19 cellular contexts compared by ENCODE assay signal in genomic region chr16:81468269-81468902, GRCh38. TPM values are rescaled to one million over a fixed set of nuclear protein-coding genes. Genes with fewer than 3 reads are reported as not detected.
DNase-seq lines count a peak whose midpoint lies in the region; ATAC-seq and TF ChIP-seq lines count a peak whose summit lies in the region.
"Had no signal": no experiment of that assay in that cellular context is flagged by ENCODE, and none has a peak within 500 bp of the region (broad histone marks: within the 10 kb centered on the region; RNA-seq: fewer than 3 reads in every experiment).

No MANE protein-coding gene starts in this region.

- H3K4me3 ChIP-seq in KMS-11 (IDR thresholded peaks at IDR 0.05; ENCODE audit: insufficient read depth, low read depth, low read length) (no peak overlapping the region), trophoblast cell (ENCODE audit: low read depth, low read length) (no peak overlapping the region), Karpas-422 (ENCODE audit: low read length) (no peak overlapping the region)
- H3K4me3 ChIP-seq: body of pancreas, dorsolateral prefrontal cortex, heart left ventricle had no signal

- H3K23ac ChIP-seq in trophoblast cell (ENCODE audit: low read length): no peak overlapping the region

- H3K79me1 ChIP-seq in trophoblast cell (ENCODE audit: low read length): no peaks in the 10 kb centered on the region

- H3K9me2 ChIP-seq in Karpas-422 (replicated peaks; ENCODE audit: insufficient read depth, low read length): no peaks in the 10 kb centered on the region

- peak overlapping the region; percentile 37; the same call in 1 of the 2 replicates for H3K27ac ChIP-seq in KMS-11
- H3K27ac ChIP-seq in trophoblast cell (ENCODE audit: low read depth, low read length): no peak overlapping the region
- H3K27ac ChIP-seq in Karpas-422 (ENCODE audit: low read length): no peak overlapping the region

- H3K4me1 ChIP-seq in KMS-11 (ENCODE audit: low read depth, poor library complexity, severe bottlenecking): peaks cover 67% of the 10 kb centered on the region
- peaks cover 0 to 7% of the 10 kb centered on the region in 2 experiments for H3K4me1 ChIP-seq in trophoblast cell (ENCODE audit: control insufficient read depth in 1 of 2, insufficient read depth in 2 of 2, low read length in 2 of 2)
- H3K4me1 ChIP-seq in Karpas-422 (ENCODE audit: low read length): peaks cover 20% of the 10 kb centered on the region

- H4K20me1 ChIP-seq in KMS-11 (ENCODE audit: insufficient read depth) (peaks cover 62% of the 10 kb centered on the region), Karpas-422 (ENCODE audit: insufficient read depth, low read depth, low read length) (peaks cover 6% of the 10 kb centered on the region; the same call in 1 of the 2 replicates)

- no peak overlapping the region for H3K14ac ChIP-seq in trophoblast cell (ENCODE audit: low read length)

- H3K27me3 ChIP-seq in KMS-11 (ENCODE audit: insufficient read depth, low read depth) (no peaks in the 10 kb centered on the region), trophoblast cell (ENCODE audit: insufficient read depth, low read length) (no peaks in the 10 kb centered on the region), Karpas-422 (ENCODE audit: low read length) (no peaks in the 10 kb centered on the region)
- H3K27me3 ChIP-seq: body of pancreas, dorsolateral prefrontal cortex, heart left ventricle had no signal

- no peak overlapping the region for H3K9ac ChIP-seq in KMS-11
- H3K9ac ChIP-seq in trophoblast cell (ENCODE audit: low read length): no peak overlapping the region
- H3K9ac ChIP-seq in Karpas-422 (ENCODE audit: low read length): no peak overlapping the region

- no peak overlapping the region for H2AK5ac ChIP-seq in trophoblast cell (ENCODE audit: low read length)

- H2AFZ ChIP-seq in KMS-11 (ENCODE audit: low read depth): no peak overlapping the region
- no peak overlapping the region for H2AFZ ChIP-seq in trophoblast cell (ENCODE audit: insufficient read depth, low read length, poor library complexity)
- H2AFZ ChIP-seq in Karpas-422 (ENCODE audit: low read length): no peak overlapping the region

- ATAC-seq in activated CD8-positive, alpha-beta memory T cell treated with anti-CD3 and anti-CD28 coated beads, Interleukin-2, amount 10 ng/mL, durations not matched to agents 7 days and 5 days: no peak
- no peak for ATAC-seq in GM19463 (IDR thresholded peaks at IDR 0.05; ENCODE audit: unreplicated experiment)
- ATAC-seq in SK-N-SH treated with all-trans-retinoic acid at 6 μM for 48 hours: no peak
- ATAC-seq: body of pancreas, heart left ventricle had no signal

- H3K4me2 ChIP-seq in KMS-11 (peak overlapping the region; percentile 65; the same call in 1 of the 2 replicates), trophoblast cell (ENCODE audit: low read length) (no peak overlapping the region), Karpas-422 (ENCODE audit: low read depth, low read length, poor library complexity, severe bottlenecking) (no peak overlapping the region)

- no peak overlapping the region for H3K18ac ChIP-seq in trophoblast cell (ENCODE audit: low read length)

- no peaks in the 10 kb centered on the region for H3K36me3 ChIP-seq in KMS-11 (ENCODE audit: insufficient read depth)
- H3K36me3 ChIP-seq in trophoblast cell (ENCODE audit: control insufficient read depth in 1 of 2, insufficient read depth in 2 of 2, low read length in 2 of 2): peaks cover 19 to 20% of the 10 kb centered on the region in 2 experiments
- no peaks in the 10 kb centered on the region for H3K36me3 ChIP-seq in Karpas-422 (ENCODE audit: insufficient read depth, low read length)

- H3K79me2 ChIP-seq in KMS-11 (ENCODE audit: insufficient read depth, low read depth): peaks cover 99% of the 10 kb centered on the region
- H3K79me2 ChIP-seq in trophoblast cell (ENCODE audit: control insufficient read depth, insufficient read depth, low read length, poor library complexity): peaks cover 26% of the 10 kb centered on the region
- H3K79me2 ChIP-seq in Karpas-422 (ENCODE audit: low read length): no peaks in the 10 kb centered on the region

- no CpG with 5 or more reads among the region's 19 CpGs for WGBS in trophoblast cell (ENCODE audit: extremely low coverage, insufficient coverage, insufficient read length)

- no peak overlapping the region for H2BK120ac ChIP-seq in trophoblast cell (ENCODE audit: insufficient read depth, low read length, poor library complexity)

- no peak overlapping the region for H4K91ac ChIP-seq in trophoblast cell (ENCODE audit: low read depth, low read length)

- H3K4ac ChIP-seq in trophoblast cell (ENCODE audit: low read depth, low read length): peak overlapping the region; percentile 50

- no peak for DNase-seq in activated CD8-positive, alpha-beta memory T cell treated with anti-CD3 and anti-CD28 coated beads, Interleukin-2, amount 10 ng/mL, durations not matched to agents 7 days and 5 days
- DNase-seq in activated CD8-positive, alpha-beta memory T cell treated with anti-CD3 and anti-CD28 coated beads, Interleukin-2, amount 50 U/mL, for 48 hours: no peak
- no peak for DNase-seq in trophoblast cell
- DNase-seq in Karpas-422: no peak
- DNase-seq: activated CD4-positive, alpha-beta T cell treated with anti-CD3 and anti-CD28 coated beads for 4 hours; activated effector memory CD4-positive, alpha-beta T cell treated with anti-CD3 and anti-CD28 coated beads, Interleukin-2, amount 50 U/mL, for 16 hours; body of pancreas; Calu3; dorsolateral prefrontal cortex; GDM1; HCEC 1CT; NCI-H2107; NCI-H82; stimulated activated naive CD4-positive, alpha-beta T cell had no signal

- TF ChIP-seq CTCF in KMS-11 (conservative IDR thresholded peaks at IDR 0.05; ENCODE audit: low read depth, low read length) (no peak), brain (conservative IDR thresholded peaks at IDR 0.05) (no peak)

- no peak overlapping the region for H2BK5ac ChIP-seq in trophoblast cell (ENCODE audit: low read depth, low read length, poor library complexity)

- H3K36me3 Mint-ChIP-seq in activated CD8-positive, alpha-beta memory T cell treated with anti-CD3 and anti-CD28 coated beads, Interleukin-2, amount 10 ng/mL, durations not matched to agents 7 days and 5 days: peaks cover 15% of the 10 kb centered on the region
- peaks cover 38% of the 10 kb centered on the region for H3K36me3 Mint-ChIP-seq in brain

- H3K4me3 Mint-ChIP-seq in activated CD8-positive, alpha-beta memory T cell treated with anti-CD3 and anti-CD28 coated beads, Interleukin-2, amount 10 ng/mL, durations not matched to agents 7 days and 5 days: no peak overlapping the region
- no peak overlapping the region for H3K4me3 Mint-ChIP-seq in brain

- peaks cover 68% of the 10 kb centered on the region for H3K4me1 Mint-ChIP-seq in activated CD8-positive, alpha-beta memory T cell treated with anti-CD3 and anti-CD28 coated beads, Interleukin-2, amount 10 ng/mL, durations not matched to agents 7 days and 5 days
- peaks cover 80% of the 10 kb centered on the region for H3K4me1 Mint-ChIP-seq in brain

- H3K27me3 Mint-ChIP-seq in activated CD8-positive, alpha-beta memory T cell treated with anti-CD3 and anti-CD28 coated beads, Interleukin-2, amount 10 ng/mL, durations not matched to agents 7 days and 5 days: no peaks in the 10 kb centered on the region
- H3K27me3 Mint-ChIP-seq in brain: no peaks in the 10 kb centered on the region

- CTCF ChIA-PET in activated CD8-positive, alpha-beta memory T cell treated with anti-CD3 and anti-CD28 coated beads, Interleukin-2, amount 10 ng/mL, durations not matched to agents 7 days and 5 days (lab: Charles Lee): interaction anchor here (2.1 kb wide), 1 partner anchor 59 kb away, joined by 7 read pairs; no protein-coding TSS in a partner anchor

- H3K9me3 ChIP-seq in trophoblast cell (ENCODE audit: insufficient read depth, low read depth, low read length): peaks cover 2% of the 10 kb centered on the region
- H3K9me3 ChIP-seq in Karpas-422 (ENCODE audit: low read length): no peaks in the 10 kb centered on the region
- H3K9me3 ChIP-seq: body of pancreas, heart left ventricle had no signal

- no peak overlapping the region for H2BK12ac ChIP-seq in trophoblast cell (ENCODE audit: low read length)

- peak overlapping the region; percentile 84 for H3K27ac Mint-ChIP-seq in activated CD8-positive, alpha-beta memory T cell treated with anti-CD3 and anti-CD28 coated beads, Interleukin-2, amount 10 ng/mL, durations not matched to agents 7 days and 5 days
- H3K27ac Mint-ChIP-seq in brain: peak overlapping the region in 4 of 5 experiments; percentile 38 to 87 (median 46)

- H4K12ac ChIP-seq in trophoblast cell (ENCODE audit: low read depth, low read length): no peak overlapping the region

- H4K8ac ChIP-seq in trophoblast cell (ENCODE audit: low read depth, low read length): no peak overlapping the region

- no peaks in the 10 kb centered on the region for H3K9me3 Mint-ChIP-seq in activated CD8-positive, alpha-beta memory T cell treated with anti-CD3 and anti-CD28 coated beads, Interleukin-2, amount 10 ng/mL, durations not matched to agents 7 days and 5 days (ENCODE audit: low read depth)
- peaks cover 0 to 5% (median 0%) of the 10 kb centered on the region in 5 experiments for H3K9me3 Mint-ChIP-seq in brain

TF ChIP-seq in SK-N-SH treated with all-trans-retinoic acid at 6 μM for 48 hours, 23 proteins besides CTCF, POLR2A, EP300 and RAD21 (continues in another document):
- TF ChIP-seq GLIS3 (CRISPR knock-in tag; IDR thresholded peaks at IDR 0.05) (no peak), ZFP30 (CRISPR knock-in tag; IDR thresholded peaks at IDR 0.05) (no peak), ESRRG (CRISPR knock-in tag; IDR thresholded peaks at IDR 0.05) (no peak), TCF4 (CRISPR knock-in tag; IDR thresholded peaks at IDR 0.05; ENCODE audit: borderline replicate concordance) (no peak)
- TF ChIP-seq, protein P1, sequence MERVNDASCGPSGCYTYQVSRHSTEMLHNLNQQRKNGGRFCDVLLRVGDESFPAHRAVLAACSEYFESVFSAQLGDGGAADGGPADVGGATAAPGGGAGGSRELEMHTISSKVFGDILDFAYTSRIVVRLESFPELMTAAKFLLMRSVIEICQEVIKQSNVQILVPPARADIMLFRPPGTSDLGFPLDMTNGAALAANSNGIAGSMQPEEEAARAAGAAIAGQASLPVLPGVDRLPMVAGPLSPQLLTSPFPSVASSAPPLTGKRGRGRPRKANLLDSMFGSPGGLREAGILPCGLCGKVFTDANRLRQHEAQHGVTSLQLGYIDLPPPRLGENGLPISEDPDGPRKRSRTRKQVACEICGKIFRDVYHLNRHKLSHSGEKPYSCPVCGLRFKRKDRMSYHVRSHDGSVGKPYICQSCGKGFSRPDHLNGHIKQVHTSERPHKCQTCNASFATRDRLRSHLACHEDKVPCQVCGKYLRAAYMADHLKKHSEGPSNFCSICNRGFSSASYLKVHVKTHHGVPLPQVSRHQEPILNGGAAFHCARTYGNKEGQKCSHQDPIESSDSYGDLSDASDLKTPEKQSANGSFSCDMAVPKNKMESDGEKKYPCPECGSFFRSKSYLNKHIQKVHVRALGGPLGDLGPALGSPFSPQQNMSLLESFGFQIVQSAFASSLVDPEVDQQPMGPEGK (CRISPR knock-in tag; IDR thresholded peaks at IDR 0.05; ENCODE audit: borderline replicate concordance): no peak

RNA-seq across cellular contexts. Expression of gene CMIP, which starts 23.8 kb away (rescaled TPM):
- 10 to 100 TPM; 77.4 to 98.8 TPM for total RNA-seq in activated CD8-positive, alpha-beta memory T cell treated with anti-CD3 and anti-CD28 coated beads, Interleukin-2, amount 10 ng/mL, durations not matched to agents 7 days and 5 days
- polyA plus RNA-seq in brain (ENCODE audit: insufficient read depth, low read depth, low replicate concordance): 409 TPM
- polyA plus RNA-seq in trophoblast cell (2013): 78.7 and 79.2 TPM in 2 replicates
- 5.0 and 12.7 TPM in 2 replicates for total RNA-seq in Karpas-422 (2014; rRNA removed; shearing (Covaris generic); ENCODE audit: low replicate concordance)
